ENCODE assay signal across 1 cellular context in the genomic region with DNA sequence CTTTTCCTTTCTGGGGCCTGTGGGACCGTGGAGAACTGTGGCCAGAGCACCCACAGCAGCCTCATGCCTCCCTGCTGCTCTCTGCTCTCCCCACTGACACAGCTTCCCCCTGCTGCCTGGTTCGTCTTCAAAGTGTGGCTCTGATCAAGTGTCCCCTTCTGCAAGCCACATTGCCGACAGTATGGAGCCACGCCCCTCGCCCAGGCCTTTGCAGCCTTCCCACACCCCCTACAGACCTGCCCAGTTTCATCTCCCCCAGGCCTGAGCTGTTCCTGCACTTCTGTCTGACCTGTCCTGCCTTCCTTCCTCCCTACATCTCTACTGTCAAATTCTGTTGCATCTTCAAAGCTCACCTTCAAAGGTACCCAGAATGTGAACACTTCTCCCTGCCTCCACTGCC.
A peak's percentile ranks its signal among the peaks of the same experiment; 100 is the strongest.
TF ChIP-seq lines count a peak whose summit lies in the region.

No MANE protein-coding gene starts in this region.

TF ChIP-seq in K562, 482 proteins besides CTCF, POLR2A, EP300 and RAD21:
- TF ChIP-seq ZNF324 (CRISPR knock-in tag; IDR thresholded peaks at IDR 0.05): no peak
- TF ChIP-seq, protein P1, sequence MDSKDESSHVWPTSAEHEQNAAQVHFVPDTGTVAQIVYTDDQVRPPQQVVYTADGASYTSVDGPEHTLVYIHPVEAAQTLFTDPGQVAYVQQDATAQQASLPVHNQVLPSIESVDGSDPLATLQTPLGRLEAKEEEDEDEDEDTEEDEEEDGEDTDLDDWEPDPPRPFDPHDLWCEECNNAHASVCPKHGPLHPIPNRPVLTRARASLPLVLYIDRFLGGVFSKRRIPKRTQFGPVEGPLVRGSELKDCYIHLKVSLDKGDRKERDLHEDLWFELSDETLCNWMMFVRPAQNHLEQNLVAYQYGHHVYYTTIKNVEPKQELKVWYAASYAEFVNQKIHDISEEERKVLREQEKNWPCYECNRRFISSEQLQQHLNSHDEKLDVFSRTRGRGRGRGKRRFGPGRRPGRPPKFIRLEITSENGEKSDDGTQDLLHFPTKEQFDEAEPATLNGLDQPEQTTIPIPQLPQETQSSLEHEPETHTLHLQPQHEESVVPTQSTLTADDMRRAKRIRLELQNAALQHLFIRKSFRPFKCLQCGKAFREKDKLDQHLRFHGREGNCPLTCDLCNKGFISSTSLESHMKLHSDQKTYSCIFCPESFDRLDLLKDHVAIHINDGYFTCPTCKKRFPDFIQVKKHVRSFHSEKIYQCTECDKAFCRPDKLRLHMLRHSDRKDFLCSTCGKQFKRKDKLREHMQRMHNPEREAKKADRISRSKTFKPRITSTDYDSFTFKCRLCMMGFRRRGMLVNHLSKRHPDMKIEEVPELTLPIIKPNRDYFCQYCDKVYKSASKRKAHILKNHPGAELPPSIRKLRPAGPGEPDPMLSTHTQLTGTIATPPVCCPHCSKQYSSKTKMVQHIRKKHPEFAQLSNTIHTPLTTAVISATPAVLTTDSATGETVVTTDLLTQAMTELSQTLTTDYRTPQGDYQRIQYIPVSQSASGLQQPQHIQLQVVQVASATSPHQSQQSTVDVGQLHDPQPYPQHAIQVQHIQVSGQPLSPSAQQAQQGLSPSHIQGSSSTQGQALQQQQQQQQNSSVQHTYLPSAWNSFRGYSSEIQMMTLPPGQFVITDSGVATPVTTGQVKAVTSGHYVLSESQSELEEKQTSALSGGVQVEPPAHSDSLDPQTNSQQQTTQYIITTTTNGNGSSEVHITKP (IDR thresholded peaks at IDR 0.05; ENCODE audit: partially characterized antibody): peak; percentile 47
